In genomic region chr1:226699166-226699565, GRCh38 we compare ENCODE assay signal across 17 cellular contexts. TPM values are rescaled to one million over a fixed set of nuclear protein-coding genes. Genes with fewer than 3 reads are reported as not detected.
DNase-seq lines count a peak whose midpoint lies in the region; FAIRE-seq and TF ChIP-seq lines count a peak whose summit lies in the region.
"Had no signal": no experiment of that assay in that cellular context is flagged by ENCODE, and none has a peak within 500 bp of the region (broad histone marks: within the 10 kb centered on the region; RNA-seq: fewer than 3 reads in every experiment).

No MANE protein-coding gene starts in this region.

- no peaks in the 10 kb centered on the region for H3K9me3 ChIP-seq in HEK293 (ENCODE audit: control insufficient read depth, insufficient read depth, low read depth, low read length)
- H3K9me3 ChIP-seq: heart right ventricle had no signal

- H3K4me1 ChIP-seq in HEK293 (ENCODE audit: control insufficient read depth, insufficient read depth, low read length) (peaks cover 10% of the 10 kb centered on the region), rectal smooth muscle tissue (ENCODE audit: control insufficient read depth, insufficient read depth, low read length) (peaks cover 52% of the 10 kb centered on the region)

- no peak overlapping the region for H3K9ac ChIP-seq in rectal smooth muscle tissue (ENCODE audit: low read length)

- H3K4me3 ChIP-seq in HEK293 (ENCODE audit: low read depth, low read length), result no peak overlapping the region
- peak overlapping the region in 1 of 59 donors; percentile 20 for H3K4me3 ChIP-seq in dorsolateral prefrontal cortex
- H3K4me3 ChIP-seq in rectal smooth muscle tissue (ENCODE audit: low read length), result no peak overlapping the region
- no peak overlapping the region for H3K4me3 ChIP-seq in H7 (ENCODE audit: insufficient read depth, low read depth, low read length)
- H3K4me3 ChIP-seq: heart right ventricle, skin epidermis had no signal

- peak overlapping the region; percentile 60 for H3K27ac ChIP-seq in C4-2B
- no peak overlapping the region for H3K27ac ChIP-seq in HEK293 (ENCODE audit: extremely low read depth, low read depth, low read length)
- H3K27ac ChIP-seq in dorsolateral prefrontal cortex, result peak overlapping the region in 41 of 59 donors; percentile 2 to 98 (median 60)
- H3K27ac ChIP-seq in rectal smooth muscle tissue (ENCODE audit: low read depth, low read length), result peak overlapping the region; percentile 1

- intact Hi-C loops in dorsolateral prefrontal cortex (cut with DNase I), result no loop called here

- DNase-seq in dorsolateral prefrontal cortex (peak in 1 of 10 donors; percentile 18), urothelium cell line (ENCODE audit: low spot score) (no peak), H7 (no peak), SKM-1 (lab: John Stamatoyannopoulos, UW; ENCODE audit: unreplicated experiment) (no peak)
- DNase-seq: aorta; cortex of kidney; DMS79 treated with DMSO at 0.1 percent for 48 hours; erythroblast; heart right ventricle; kidney; NCI-H1417; NCI-H2171 treated with DMSO at 0.1 percent for 48 hours; stimulated activated naive CD4-positive, alpha-beta T cell had no signal

- POLR2A ChIA-PET in HEK293 (lab: Yijun Ruan, JAX), result interaction anchor here (2.0 kb wide), 1 partner anchor 19 kb away, joined by 6 read pairs; no protein-coding TSS in a partner anchor

- no peaks in the 10 kb centered on the region for H3K36me3 ChIP-seq in HEK293 (ENCODE audit: control insufficient read depth in 2 of 2, insufficient read depth in 1 of 2, low read length in 2 of 2)
- H3K36me3 ChIP-seq in rectal smooth muscle tissue (ENCODE audit: control insufficient read depth, insufficient read depth, low read length), result no peaks in the 10 kb centered on the region
- no peaks in the 10 kb centered on the region for H3K36me3 ChIP-seq in H7 (replicated peaks; ENCODE audit: control insufficient read depth, insufficient read depth, low read length)

- CTCF ChIA-PET in HEK293 (lab: Yijun Ruan, JAX), result interaction anchor here (0.7 to 1.3 kb wide), 2 partner anchors 72 to 91 kb away, joined by 3 read pairs; no protein-coding TSS in a partner anchor

- no peak for TF ChIP-seq CTCF in C4-2B (conservative IDR thresholded peaks at IDR 0.05)
- no peak for TF ChIP-seq CTCF in HEK293 (tag by site-specific recombination; IDR thresholded peaks at IDR 0.05)
- no peak for TF ChIP-seq CTCF in dorsolateral prefrontal cortex (IDR thresholded peaks at IDR 0.05 in 54 of 56, conservative IDR thresholded peaks at IDR 0.05 in 2 of 56; ENCODE audit: low read depth in 1 of 56, partially characterized antibody in 56 of 56)

- no peak for FAIRE-seq in urothelium cell line (lab: Jason Lieb, UNC)
- FAIRE-seq: kidney had no signal

- H3K27me3 ChIP-seq in dorsolateral prefrontal cortex, result no peaks in the 10 kb centered on the region
- no peaks in the 10 kb centered on the region for H3K27me3 ChIP-seq in rectal smooth muscle tissue (ENCODE audit: control insufficient read depth, insufficient read depth, low read length)
- no peaks in the 10 kb centered on the region for H3K27me3 ChIP-seq in H7 (ENCODE audit: control insufficient read depth, insufficient read depth, low read length)
- H3K27me3 ChIP-seq: heart right ventricle had no signal

TF ChIP-seq in HEK293, 187 proteins besides CTCF, POLR2A, EP300 and RAD21:
- TF ChIP-seq ZNF449 (tag by site-specific recombination; IDR thresholded peaks at IDR 0.05), result peak; percentile 63
- no peak for TF ChIP-seq ZNF114 (tag by site-specific recombination; IDR thresholded peaks at IDR 0.05)
- no peak for TF ChIP-seq BCL11B (tag by site-specific recombination; IDR thresholded peaks at IDR 0.05; ENCODE audit: low read depth)
- no peak for TF ChIP-seq ZNF529 (tag by site-specific recombination; IDR thresholded peaks at IDR 0.05; ENCODE audit: insufficient replicate concordance)
- TF ChIP-seq REPIN1 (tag by site-specific recombination; IDR thresholded peaks at IDR 0.05; ENCODE audit: low read depth), result no peak
- no peak for TF ChIP-seq ZNF777 (tag by site-specific recombination; IDR thresholded peaks at IDR 0.05; ENCODE audit: borderline replicate concordance)
- no peak for TF ChIP-seq FEZF1 (tag by site-specific recombination; IDR thresholded peaks at IDR 0.05)

RNA-seq across cellular contexts. Expression of gene ITPKB, which starts 39.9 kb away (rescaled TPM):
- total RNA-seq in dorsolateral prefrontal cortex, result 100 to 1,000 TPM in 108 of 120 experiments, 10 to 100 TPM in 12; 68.5 to 431 (median 142) TPM
- total RNA-seq in H7 (2014; rRNA removed; shearing (Covaris generic)), result 15.3 and 20.8 TPM in 2 replicates
